Comparison of ENCODE assay signal across 10 cellular contexts in the genomic region with DNA sequence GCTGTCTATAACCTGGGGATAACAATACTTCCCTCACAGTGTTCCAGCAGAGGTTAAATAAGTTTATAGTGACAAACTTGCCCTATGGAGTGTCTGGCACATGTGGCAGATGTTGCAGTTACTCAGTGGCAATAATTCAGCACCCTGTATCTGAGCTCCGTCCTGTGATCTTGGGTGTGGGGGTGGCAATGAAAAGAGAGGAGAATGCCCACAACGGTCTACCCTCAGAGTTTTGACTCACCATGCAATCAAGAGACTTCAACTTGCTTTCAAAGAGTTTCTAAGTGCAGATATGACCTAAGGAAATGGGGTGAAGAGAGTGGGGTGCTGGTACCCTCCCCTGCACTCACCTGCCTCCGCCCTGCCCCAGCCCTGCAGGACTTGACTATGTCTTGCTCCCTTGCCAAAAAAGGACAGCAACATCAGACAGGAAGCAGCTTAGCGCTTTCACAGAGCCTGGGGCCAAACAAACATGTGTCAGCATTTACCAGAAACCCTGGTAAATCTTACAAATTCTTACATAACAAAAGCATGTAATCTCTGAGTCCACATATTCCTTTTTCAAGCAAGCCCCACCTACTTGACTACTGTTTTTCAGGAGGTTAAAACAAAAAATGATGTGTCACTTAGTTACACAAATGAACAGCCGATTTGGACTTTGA.
DNase-seq lines count a peak whose midpoint lies in the region; ATAC-seq and TF ChIP-seq lines count a peak whose summit lies in the region.
"Had no signal": no experiment of that assay in that cellular context is flagged by ENCODE, and none has a peak within 500 bp of the region (broad histone marks: within the 10 kb centered on the region; RNA-seq: fewer than 3 reads in every experiment).

No MANE protein-coding gene starts in this region.

- H3K4me3 ChIP-seq in AG04449 (ENCODE audit: low read depth, low read length) (no peak overlapping the region), HUES6 (ENCODE audit: low read depth, low read length) (no peak overlapping the region; the same call in 1 of the 2 replicates), cardiac fibroblast (replicated peaks in 1 of 2; ENCODE audit: low read depth in 2 of 2, low read length in 2 of 2) (no peak overlapping the region), liver (ENCODE audit: low read depth in 1 of 3, low read length in 3 of 3) (no peak overlapping the region)

- H3K36me3 ChIP-seq in HUES6 (ENCODE audit: control insufficient read depth, insufficient read depth, low read length) = no peaks in the 10 kb centered on the region
- H3K36me3 ChIP-seq in liver (ENCODE audit: control insufficient read depth in 4 of 4, insufficient read depth in 3 of 4, low read depth in 1 of 4, low read length in 3 of 4) = no peaks in the 10 kb centered on the region

- TF ChIP-seq CTCF in AG04449 (IDR thresholded peaks at IDR 0.05; ENCODE audit: insufficient read depth, low read length, missing control alignments) = no peak
- no peak for TF ChIP-seq CTCF in cardiac fibroblast (IDR thresholded peaks at IDR 0.05; ENCODE audit: low read depth, low read length)
- no peak for TF ChIP-seq CTCF in liver (IDR thresholded peaks at IDR 0.05; ENCODE audit: low read depth, low read length, missing input control)

- peak; percentile 83 for DNase-seq in AG04449 (ENCODE audit: low read depth, low spot score)
- peak; percentile 94 to 95 for DNase-seq in cardiac fibroblast (ENCODE audit: low read depth in 2 of 2)
- no peak for DNase-seq in KBM-7
- DNase-seq: activated gamma-delta T cell, NCI-H748 treated with DMSO at 0.1 percent for 48 hours had no signal

- in situ Hi-C loops in KBM-7 (cut with MboI; ENCODE audit: low pct_unique_long_range_greater_than_20kb, low sequenced_read_pairs) = no loop called here

- H3K9ac ChIP-seq in HUES6 (ENCODE audit: low read length) = peak overlapping the region; percentile 76
- H3K9ac ChIP-seq in liver (ENCODE audit: low read depth in 1 of 2, low read length in 2 of 2) = no peak overlapping the region

- H3K27ac ChIP-seq in HUES6 (ENCODE audit: low read depth, low read length) (peak overlapping the region; percentile 83), liver (ENCODE audit: low read depth in 1 of 2, low read length in 2 of 2) (peak overlapping the region in 1 of 2 donors; percentile 40)

- 41% methylated on average over 5 of the region's 5 CpGs for WGBS in liver

- H3K9me3 ChIP-seq in HUES6 (ENCODE audit: control insufficient read depth, insufficient read depth, low read depth, low read length) (no peaks in the 10 kb centered on the region), liver (ENCODE audit: control insufficient read depth in 4 of 4, low read length in 3 of 4) (no peaks in the 10 kb centered on the region)

- ATAC-seq in GM19467 (IDR thresholded peaks at IDR 0.05; ENCODE audit: unreplicated experiment) = no peak
- ATAC-seq in HG03378 (IDR thresholded peaks at IDR 0.05; ENCODE audit: unreplicated experiment) = no peak
- no peak for ATAC-seq in HG03097 (IDR thresholded peaks at IDR 0.05; ENCODE audit: low FRiP score, unreplicated experiment)

- CTCF ChIA-PET in AG04449 (lab: Yijun Ruan, JAX) = interaction anchor here (1.0 to 1.8 kb wide), 5 partner anchors 10 to 43 kb away, joined by 3 to 6 read pairs (median 3); no protein-coding TSS in a partner anchor

- H3K27me3 ChIP-seq in HUES6 (ENCODE audit: control insufficient read depth, insufficient read depth, low read length) (no peaks in the 10 kb centered on the region), liver (ENCODE audit: control insufficient read depth in 4 of 4, insufficient read depth in 4 of 4, low read length in 3 of 4) (no peaks in the 10 kb centered on the region)

- H3K4me1 ChIP-seq in HUES6 (ENCODE audit: control insufficient read depth, insufficient read depth, low read length) (peaks cover 67% of the 10 kb centered on the region), liver (ENCODE audit: control insufficient read depth in 4 of 4, insufficient read depth in 4 of 4, low read length in 3 of 4) (peaks cover 0 to 3% (median 0%) of the 10 kb centered on the region in 4 donors)

- TF ChIP-seq RAD21 in liver (IDR thresholded peaks at IDR 0.05) = no peak

- POLR2A ChIA-PET in AG04449 (lab: Yijun Ruan, JAX) = no interaction called here

TF ChIP-seq in liver, 16 proteins besides CTCF, POLR2A, EP300 and RAD21:
- TF ChIP-seq GABPA (IDR thresholded peaks at IDR 0.05 in 1 of 2, conservative IDR thresholded peaks at IDR 0.05 in 1 of 2) (peak in 1 of 2 donors; percentile 59), FOXA2 (IDR thresholded peaks at IDR 0.05) (peak; percentile 28), FOXA1 (IDR thresholded peaks at IDR 0.05) (no peak), TAF1 (conservative IDR thresholded peaks at IDR 0.05) (no peak), SP1 (IDR thresholded peaks at IDR 0.05) (peak; percentile 41), ZBTB33 (IDR thresholded peaks at IDR 0.05) (peak; percentile 53), YY1 (IDR thresholded peaks at IDR 0.05) (peak; percentile 48), HNF4G (IDR thresholded peaks at IDR 0.05) (no peak), NR2F2 (IDR thresholded peaks at IDR 0.05) (no peak), ATF3 (IDR thresholded peaks at IDR 0.05) (peak; percentile 30), REST (IDR thresholded peaks at IDR 0.05) (peak; percentile 94), JUND (IDR thresholded peaks at IDR 0.05) (peak in 1 of 2 donors; percentile 57), RXRA (IDR thresholded peaks at IDR 0.05) (peak in 1 of 2 donors; percentile 65), EGR1 (IDR thresholded peaks at IDR 0.05; ENCODE audit: low read depth in 2 of 2) (no peak), HNF4A (conservative IDR thresholded peaks at IDR 0.05) (peak; percentile 42 to 62)
- TF ChIP-seq, protein P1, sequence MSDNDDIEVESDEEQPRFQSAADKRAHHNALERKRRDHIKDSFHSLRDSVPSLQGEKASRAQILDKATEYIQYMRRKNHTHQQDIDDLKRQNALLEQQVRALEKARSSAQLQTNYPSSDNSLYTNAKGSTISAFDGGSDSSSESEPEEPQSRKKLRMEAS (IDR thresholded peaks at IDR 0.05) = peak; percentile 66
TF ChIP-seq in liver: peak in this region for 11.
